ENCODE assay signal across 1 cellular context in the genomic region with DNA sequence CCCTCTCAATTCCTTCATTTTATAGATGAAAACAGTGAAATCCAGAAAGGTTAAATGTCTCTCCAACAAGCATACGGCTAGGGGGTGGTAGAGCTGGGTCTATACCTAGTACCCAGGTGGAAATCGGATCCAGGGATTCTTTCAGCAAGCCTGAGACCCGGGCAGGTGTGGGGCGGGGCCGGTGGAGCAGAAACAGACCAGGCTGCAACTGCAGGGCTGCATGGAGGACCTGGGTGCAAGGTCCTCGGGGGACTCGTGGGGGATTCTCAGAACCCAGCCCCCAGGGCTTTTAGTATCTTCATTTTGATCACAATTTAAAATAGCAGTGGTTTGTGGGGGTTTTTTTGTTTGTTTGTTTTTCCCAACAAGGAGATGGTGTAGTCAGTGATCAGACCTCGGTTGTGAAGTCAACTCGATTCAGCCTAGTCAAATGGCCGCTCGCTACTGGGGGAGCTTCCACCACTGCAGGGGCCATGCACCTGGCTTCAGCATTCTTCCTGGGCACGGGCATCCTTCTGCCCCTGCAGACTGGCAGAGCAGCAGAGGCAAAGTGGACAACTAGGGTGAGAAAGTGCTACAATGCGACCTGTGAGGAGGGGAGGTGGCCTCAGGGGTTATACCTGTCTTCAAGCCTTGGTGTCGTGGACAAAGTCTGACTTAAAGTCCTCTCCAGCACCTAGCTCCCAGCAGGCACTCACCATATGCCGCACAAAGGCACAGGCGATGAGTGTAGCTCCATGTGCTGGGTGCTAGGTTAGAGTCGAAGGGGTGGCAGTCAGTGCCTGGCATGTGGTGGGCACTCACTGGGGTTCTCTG.
TF ChIP-seq lines count a peak whose summit lies in the region.

No MANE protein-coding gene starts in this region.

TF ChIP-seq in HepG2, 621 proteins besides CTCF, POLR2A, EP300 and RAD21 (continued from another document and continues in another):
- 0 out of 2 replicates have a peak, but pooled peaks have one; percentile 81 for TF ChIP-seq ATF5 (CRISPR knock-in tag; IDR thresholded peaks at IDR 0.05; ENCODE audit: low read depth)
- no peak for TF ChIP-seq ZNF496 (CRISPR knock-in tag; IDR thresholded peaks at IDR 0.05; ENCODE audit: insufficient replicate concordance)
- TF ChIP-seq HDAC2 (CRISPR knock-in tag; IDR thresholded peaks at IDR 0.05): no peak
- TF ChIP-seq, protein P1, sequence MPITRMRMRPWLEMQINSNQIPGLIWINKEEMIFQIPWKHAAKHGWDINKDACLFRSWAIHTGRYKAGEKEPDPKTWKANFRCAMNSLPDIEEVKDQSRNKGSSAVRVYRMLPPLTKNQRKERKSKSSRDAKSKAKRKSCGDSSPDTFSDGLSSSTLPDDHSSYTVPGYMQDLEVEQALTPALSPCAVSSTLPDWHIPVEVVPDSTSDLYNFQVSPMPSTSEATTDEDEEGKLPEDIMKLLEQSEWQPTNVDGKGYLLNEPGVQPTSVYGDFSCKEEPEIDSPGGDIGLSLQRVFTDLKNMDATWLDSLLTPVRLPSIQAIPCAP (CRISPR knock-in tag; IDR thresholded peaks at IDR 0.05; ENCODE audit: low read depth): no peak
- TF ChIP-seq MIXL1 (CRISPR knock-in tag; IDR thresholded peaks at IDR 0.05): no peak
- TF ChIP-seq, protein P2, sequence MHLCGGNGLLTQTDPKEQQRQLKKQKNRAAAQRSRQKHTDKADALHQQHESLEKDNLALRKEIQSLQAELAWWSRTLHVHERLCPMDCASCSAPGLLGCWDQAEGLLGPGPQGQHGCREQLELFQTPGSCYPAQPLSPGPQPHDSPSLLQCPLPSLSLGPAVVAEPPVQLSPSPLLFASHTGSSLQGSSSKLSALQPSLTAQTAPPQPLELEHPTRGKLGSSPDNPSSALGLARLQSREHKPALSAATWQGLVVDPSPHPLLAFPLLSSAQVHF (CRISPR knock-in tag; IDR thresholded peaks at IDR 0.05): no peak
- TF ChIP-seq NFRKB (IDR thresholded peaks at IDR 0.05): no peak
- no peak for TF ChIP-seq ARHGAP35 (CRISPR knock-in tag; IDR thresholded peaks at IDR 0.05; ENCODE audit: borderline replicate concordance)
- no peak for TF ChIP-seq BCL6 (CRISPR knock-in tag; IDR thresholded peaks at IDR 0.05)
- TF ChIP-seq, protein P3, sequence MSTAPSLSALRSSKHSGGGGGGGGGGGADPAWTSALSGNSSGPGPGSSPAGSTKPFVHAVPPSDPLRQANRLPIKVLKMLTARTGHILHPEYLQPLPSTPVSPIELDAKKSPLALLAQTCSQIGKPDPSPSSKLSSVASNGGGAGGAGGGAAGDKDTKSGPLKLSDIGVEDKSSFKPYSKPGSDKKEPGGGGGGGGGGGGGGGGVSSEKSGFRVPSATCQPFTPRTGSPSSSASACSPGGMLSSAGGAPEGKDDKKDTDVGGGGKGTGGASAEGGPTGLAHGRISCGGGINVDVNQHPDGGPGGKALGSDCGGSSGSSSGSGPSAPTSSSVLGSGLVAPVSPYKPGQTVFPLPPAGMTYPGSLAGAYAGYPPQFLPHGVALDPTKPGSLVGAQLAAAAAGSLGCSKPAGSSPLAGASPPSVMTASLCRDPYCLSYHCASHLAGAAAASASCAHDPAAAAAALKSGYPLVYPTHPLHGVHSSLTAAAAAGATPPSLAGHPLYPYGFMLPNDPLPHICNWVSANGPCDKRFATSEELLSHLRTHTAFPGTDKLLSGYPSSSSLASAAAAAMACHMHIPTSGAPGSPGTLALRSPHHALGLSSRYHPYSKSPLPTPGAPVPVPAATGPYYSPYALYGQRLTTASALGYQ (CRISPR knock-in tag; IDR thresholded peaks at IDR 0.05): no peak
- TF ChIP-seq PBX2 (CRISPR knock-in tag; IDR thresholded peaks at IDR 0.05): no peak
- TF ChIP-seq RFX1 (IDR thresholded peaks at IDR 0.05): no peak
- peak; percentile 8; the same call in 1 of the 2 replicates for TF ChIP-seq RARA (CRISPR knock-in tag; IDR thresholded peaks at IDR 0.05)
- TF ChIP-seq, protein P4, sequence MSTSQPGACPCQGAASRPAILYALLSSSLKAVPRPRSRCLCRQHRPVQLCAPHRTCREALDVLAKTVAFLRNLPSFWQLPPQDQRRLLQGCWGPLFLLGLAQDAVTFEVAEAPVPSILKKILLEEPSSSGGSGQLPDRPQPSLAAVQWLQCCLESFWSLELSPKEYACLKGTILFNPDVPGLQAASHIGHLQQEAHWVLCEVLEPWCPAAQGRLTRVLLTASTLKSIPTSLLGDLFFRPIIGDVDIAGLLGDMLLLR (CRISPR knock-in tag; IDR thresholded peaks at IDR 0.05): no peak
- TF ChIP-seq, protein P5, sequence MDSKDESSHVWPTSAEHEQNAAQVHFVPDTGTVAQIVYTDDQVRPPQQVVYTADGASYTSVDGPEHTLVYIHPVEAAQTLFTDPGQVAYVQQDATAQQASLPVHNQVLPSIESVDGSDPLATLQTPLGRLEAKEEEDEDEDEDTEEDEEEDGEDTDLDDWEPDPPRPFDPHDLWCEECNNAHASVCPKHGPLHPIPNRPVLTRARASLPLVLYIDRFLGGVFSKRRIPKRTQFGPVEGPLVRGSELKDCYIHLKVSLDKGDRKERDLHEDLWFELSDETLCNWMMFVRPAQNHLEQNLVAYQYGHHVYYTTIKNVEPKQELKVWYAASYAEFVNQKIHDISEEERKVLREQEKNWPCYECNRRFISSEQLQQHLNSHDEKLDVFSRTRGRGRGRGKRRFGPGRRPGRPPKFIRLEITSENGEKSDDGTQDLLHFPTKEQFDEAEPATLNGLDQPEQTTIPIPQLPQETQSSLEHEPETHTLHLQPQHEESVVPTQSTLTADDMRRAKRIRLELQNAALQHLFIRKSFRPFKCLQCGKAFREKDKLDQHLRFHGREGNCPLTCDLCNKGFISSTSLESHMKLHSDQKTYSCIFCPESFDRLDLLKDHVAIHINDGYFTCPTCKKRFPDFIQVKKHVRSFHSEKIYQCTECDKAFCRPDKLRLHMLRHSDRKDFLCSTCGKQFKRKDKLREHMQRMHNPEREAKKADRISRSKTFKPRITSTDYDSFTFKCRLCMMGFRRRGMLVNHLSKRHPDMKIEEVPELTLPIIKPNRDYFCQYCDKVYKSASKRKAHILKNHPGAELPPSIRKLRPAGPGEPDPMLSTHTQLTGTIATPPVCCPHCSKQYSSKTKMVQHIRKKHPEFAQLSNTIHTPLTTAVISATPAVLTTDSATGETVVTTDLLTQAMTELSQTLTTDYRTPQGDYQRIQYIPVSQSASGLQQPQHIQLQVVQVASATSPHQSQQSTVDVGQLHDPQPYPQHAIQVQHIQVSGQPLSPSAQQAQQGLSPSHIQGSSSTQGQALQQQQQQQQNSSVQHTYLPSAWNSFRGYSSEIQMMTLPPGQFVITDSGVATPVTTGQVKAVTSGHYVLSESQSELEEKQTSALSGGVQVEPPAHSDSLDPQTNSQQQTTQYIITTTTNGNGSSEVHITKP (CRISPR knock-in tag; IDR thresholded peaks at IDR 0.05; ENCODE audit: low read depth): no peak
- TF ChIP-seq PITX1 (CRISPR knock-in tag; IDR thresholded peaks at IDR 0.05): no peak
- TF ChIP-seq TCF7 (IDR thresholded peaks at IDR 0.05; ENCODE audit: low read depth): no peak
- no peak for TF ChIP-seq CEBPG (CRISPR knock-in tag; IDR thresholded peaks at IDR 0.05)
- TF ChIP-seq, protein P6, sequence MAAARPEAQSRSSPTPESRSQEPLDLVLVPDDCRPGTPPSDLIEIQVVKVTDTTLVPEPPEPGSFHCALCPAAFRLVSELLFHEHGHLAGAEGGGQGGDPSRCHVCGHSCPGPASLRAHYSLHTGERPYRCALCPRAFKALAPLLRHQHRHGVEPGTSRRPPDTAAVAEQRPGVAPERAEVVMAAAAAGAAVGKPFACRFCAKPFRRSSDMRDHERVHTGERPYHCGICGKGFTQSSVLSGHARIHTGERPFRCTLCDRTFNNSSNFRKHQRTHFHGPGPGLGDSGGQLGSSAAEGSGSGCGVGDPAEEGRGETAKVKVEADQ (CRISPR knock-in tag; IDR thresholded peaks at IDR 0.05; ENCODE audit: borderline replicate concordance): no peak
- TF ChIP-seq, protein P7, sequence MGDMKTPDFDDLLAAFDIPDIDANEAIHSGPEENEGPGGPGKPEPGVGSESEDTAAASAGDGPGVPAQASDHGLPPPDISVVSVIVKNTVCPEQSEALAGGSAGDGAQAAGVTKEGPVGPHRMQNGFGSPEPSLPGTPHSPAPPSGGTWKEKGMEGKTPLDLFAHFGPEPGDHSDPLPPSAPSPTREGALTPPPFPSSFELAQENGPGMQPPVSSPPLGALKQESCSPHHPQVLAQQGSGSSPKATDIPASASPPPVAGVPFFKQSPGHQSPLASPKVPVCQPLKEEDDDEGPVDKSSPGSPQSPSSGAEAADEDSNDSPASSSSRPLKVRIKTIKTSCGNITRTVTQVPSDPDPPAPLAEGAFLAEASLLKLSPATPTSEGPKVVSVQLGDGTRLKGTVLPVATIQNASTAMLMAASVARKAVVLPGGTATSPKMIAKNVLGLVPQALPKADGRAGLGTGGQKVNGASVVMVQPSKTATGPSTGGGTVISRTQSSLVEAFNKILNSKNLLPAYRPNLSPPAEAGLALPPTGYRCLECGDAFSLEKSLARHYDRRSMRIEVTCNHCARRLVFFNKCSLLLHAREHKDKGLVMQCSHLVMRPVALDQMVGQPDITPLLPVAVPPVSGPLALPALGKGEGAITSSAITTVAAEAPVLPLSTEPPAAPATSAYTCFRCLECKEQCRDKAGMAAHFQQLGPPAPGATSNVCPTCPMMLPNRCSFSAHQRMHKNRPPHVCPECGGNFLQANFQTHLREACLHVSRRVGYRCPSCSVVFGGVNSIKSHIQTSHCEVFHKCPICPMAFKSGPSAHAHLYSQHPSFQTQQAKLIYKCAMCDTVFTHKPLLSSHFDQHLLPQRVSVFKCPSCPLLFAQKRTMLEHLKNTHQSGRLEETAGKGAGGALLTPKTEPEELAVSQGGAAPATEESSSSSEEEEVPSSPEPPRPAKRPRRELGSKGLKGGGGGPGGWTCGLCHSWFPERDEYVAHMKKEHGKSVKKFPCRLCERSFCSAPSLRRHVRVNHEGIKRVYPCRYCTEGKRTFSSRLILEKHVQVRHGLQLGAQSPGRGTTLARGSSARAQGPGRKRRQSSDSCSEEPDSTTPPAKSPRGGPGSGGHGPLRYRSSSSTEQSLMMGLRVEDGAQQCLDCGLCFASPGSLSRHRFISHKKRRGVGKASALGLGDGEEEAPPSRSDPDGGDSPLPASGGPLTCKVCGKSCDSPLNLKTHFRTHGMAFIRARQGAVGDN (CRISPR knock-in tag; IDR thresholded peaks at IDR 0.05): peak; percentile 87
- TF ChIP-seq KDM5B (CRISPR knock-in tag; IDR thresholded peaks at IDR 0.05; ENCODE audit: borderline replicate concordance): peak; percentile 75; the same call in 1 of the 2 replicates
- no peak for TF ChIP-seq E2F2 (CRISPR knock-in tag; IDR thresholded peaks at IDR 0.05; ENCODE audit: borderline replicate concordance)
- no peak for TF ChIP-seq ZBTB3 (CRISPR knock-in tag; IDR thresholded peaks at IDR 0.05; ENCODE audit: borderline replicate concordance, low read depth)
- no peak for TF ChIP-seq SIN3A (IDR thresholded peaks at IDR 0.05; ENCODE audit: borderline replicate concordance, low read depth, low read length)
- TF ChIP-seq TIGD3 (CRISPR knock-in tag; IDR thresholded peaks at IDR 0.05; ENCODE audit: borderline replicate concordance): no peak
- TF ChIP-seq GPN1 (CRISPR knock-in tag; IDR thresholded peaks at IDR 0.05; ENCODE audit: borderline replicate concordance): no peak
- TF ChIP-seq TOE1 (CRISPR knock-in tag; IDR thresholded peaks at IDR 0.05): no peak
- TF ChIP-seq, protein P8, sequence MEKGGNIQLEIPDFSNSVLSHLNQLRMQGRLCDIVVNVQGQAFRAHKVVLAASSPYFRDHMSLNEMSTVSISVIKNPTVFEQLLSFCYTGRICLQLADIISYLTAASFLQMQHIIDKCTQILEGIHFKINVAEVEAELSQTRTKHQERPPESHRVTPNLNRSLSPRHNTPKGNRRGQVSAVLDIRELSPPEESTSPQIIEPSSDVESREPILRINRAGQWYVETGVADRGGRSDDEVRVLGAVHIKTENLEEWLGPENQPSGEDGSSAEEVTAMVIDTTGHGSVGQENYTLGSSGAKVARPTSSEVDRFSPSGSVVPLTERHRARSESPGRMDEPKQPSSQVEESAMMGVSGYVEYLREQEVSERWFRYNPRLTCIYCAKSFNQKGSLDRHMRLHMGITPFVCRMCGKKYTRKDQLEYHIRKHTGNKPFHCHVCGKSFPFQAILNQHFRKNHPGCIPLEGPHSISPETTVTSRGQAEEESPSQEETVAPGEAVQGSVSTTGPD (CRISPR knock-in tag; IDR thresholded peaks at IDR 0.05): no peak
- TF ChIP-seq MZF1 (CRISPR knock-in tag; IDR thresholded peaks at IDR 0.05; ENCODE audit: borderline replicate concordance): no peak
- no peak for TF ChIP-seq MLX (CRISPR knock-in tag; IDR thresholded peaks at IDR 0.05)
- no peak for TF ChIP-seq ZNF530 (CRISPR knock-in tag; IDR thresholded peaks at IDR 0.05; ENCODE audit: low read depth)
- TF ChIP-seq MAX (IDR thresholded peaks at IDR 0.05): peak; percentile 79
